ENCODE assay signal across 1 cellular context in the genomic region with DNA sequence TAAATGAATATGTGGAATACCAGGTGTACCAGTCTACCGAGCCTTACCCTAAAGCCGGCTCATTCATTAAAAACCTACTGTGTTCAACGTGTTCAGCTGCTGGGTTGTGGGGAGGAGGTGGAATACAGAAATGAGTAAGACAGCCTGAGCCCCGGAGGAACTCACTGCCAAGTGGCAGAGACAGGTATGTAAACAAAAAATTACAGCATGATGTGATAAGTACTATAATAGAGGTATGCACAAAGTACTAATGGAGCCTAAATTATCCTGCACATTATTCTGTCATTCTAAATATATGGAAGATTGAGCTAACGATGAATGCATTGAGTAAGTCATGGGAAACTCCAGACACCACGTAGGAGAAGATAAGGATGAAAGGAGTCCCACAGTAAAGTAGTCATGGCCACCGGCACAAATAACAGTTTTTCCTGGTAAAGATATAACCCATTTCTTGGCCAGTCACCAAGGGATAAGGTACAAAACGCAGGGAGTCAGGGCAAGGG.
TF ChIP-seq lines count a peak whose summit lies in the region.

No MANE protein-coding gene starts in this region.

TF ChIP-seq in SK-N-SH, 30 proteins besides CTCF, POLR2A, EP300 and RAD21 (continued from another document):
- TF ChIP-seq, protein P1, sequence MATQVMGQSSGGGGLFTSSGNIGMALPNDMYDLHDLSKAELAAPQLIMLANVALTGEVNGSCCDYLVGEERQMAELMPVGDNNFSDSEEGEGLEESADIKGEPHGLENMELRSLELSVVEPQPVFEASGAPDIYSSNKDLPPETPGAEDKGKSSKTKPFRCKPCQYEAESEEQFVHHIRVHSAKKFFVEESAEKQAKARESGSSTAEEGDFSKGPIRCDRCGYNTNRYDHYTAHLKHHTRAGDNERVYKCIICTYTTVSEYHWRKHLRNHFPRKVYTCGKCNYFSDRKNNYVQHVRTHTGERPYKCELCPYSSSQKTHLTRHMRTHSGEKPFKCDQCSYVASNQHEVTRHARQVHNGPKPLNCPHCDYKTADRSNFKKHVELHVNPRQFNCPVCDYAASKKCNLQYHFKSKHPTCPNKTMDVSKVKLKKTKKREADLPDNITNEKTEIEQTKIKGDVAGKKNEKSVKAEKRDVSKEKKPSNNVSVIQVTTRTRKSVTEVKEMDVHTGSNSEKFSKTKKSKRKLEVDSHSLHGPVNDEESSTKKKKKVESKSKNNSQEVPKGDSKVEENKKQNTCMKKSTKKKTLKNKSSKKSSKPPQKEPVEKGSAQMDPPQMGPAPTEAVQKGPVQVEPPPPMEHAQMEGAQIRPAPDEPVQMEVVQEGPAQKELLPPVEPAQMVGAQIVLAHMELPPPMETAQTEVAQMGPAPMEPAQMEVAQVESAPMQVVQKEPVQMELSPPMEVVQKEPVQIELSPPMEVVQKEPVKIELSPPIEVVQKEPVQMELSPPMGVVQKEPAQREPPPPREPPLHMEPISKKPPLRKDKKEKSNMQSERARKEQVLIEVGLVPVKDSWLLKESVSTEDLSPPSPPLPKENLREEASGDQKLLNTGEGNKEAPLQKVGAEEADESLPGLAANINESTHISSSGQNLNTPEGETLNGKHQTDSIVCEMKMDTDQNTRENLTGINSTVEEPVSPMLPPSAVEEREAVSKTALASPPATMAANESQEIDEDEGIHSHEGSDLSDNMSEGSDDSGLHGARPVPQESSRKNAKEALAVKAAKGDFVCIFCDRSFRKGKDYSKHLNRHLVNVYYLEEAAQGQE (IDR thresholded peaks at IDR 0.05; ENCODE audit: low read depth, low read length) = no peak
